In the genomic region with DNA sequence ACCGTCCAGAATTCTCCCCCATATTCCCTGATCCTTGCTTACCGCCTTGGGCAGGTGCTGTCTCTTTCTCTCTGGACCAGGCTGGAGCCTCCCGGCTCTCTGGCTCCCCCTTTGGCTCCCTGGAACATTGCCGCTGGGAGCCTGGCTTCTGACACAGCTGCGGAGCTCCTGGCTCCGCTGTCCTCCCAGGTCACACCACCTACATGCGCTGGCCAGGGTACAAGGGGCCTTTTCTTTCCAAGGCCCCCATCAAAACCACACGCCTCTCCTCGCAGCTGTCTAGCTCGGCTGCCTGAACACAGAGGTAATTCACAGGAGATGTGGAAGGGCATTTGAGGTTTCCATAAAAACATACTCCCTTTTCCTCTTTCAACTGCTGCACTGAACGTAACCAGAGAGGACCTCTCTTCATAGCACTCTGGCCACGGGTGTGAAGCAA, we compare ENCODE assay signal across 8 cellular contexts. TPM values are rescaled to one million over a fixed set of nuclear protein-coding genes. Genes with fewer than 3 reads are reported as not detected.
DNase-seq lines count a peak whose midpoint lies in the region; ATAC-seq, FAIRE-seq and TF ChIP-seq lines count a peak whose summit lies in the region.

No MANE protein-coding gene starts in this region.

- H3K27ac Mint-ChIP-seq in activated CD4-positive, alpha-beta T cell treated with anti-CD3 and anti-CD28 coated beads for 36 hours, result no peak overlapping the region
- H3K27ac Mint-ChIP-seq in brain, result peak overlapping the region in 2 of 5 experiments; percentile 20 to 51
- no peak overlapping the region for H3K27ac Mint-ChIP-seq in stimulated activated naive CD8-positive, alpha-beta T cell treated with anti-CD3 and anti-CD28 coated beads, Interleukin-15, amount 100 ng/mL, for 72 hours

- no peak overlapping the region for H3K4me3 Mint-ChIP-seq in activated CD4-positive, alpha-beta T cell treated with anti-CD3 and anti-CD28 coated beads for 36 hours
- peak overlapping the region; percentile 41 to 66 (median 65) for H3K4me3 Mint-ChIP-seq in brain
- no peak overlapping the region for H3K4me3 Mint-ChIP-seq in stimulated activated naive CD8-positive, alpha-beta T cell treated with anti-CD3 and anti-CD28 coated beads, Interleukin-15, amount 100 ng/mL, for 72 hours

- H3K4me1 ChIP-seq in OCI-LY1 (ENCODE audit: insufficient read depth, low read length, severe bottlenecking) (no peaks in the 10 kb centered on the region), keratinocyte (ENCODE audit: control insufficient read depth, extremely low read depth, insufficient read depth, low read length) (no peaks in the 10 kb centered on the region)

- H3F3A ChIP-seq in OCI-LY1 (ENCODE audit: insufficient read depth, low read length), result no peaks in the 10 kb centered on the region

- no peaks in the 10 kb centered on the region for H3K36me3 ChIP-seq in OCI-LY1 (ENCODE audit: insufficient read depth, low read length)
- H3K36me3 ChIP-seq in keratinocyte (ENCODE audit: control insufficient read depth in 2 of 2, extremely low read depth in 1 of 2, insufficient read depth in 2 of 2, low read length in 2 of 2), result no peaks in the 10 kb centered on the region

- no peaks in the 10 kb centered on the region for H3K4me1 Mint-ChIP-seq in activated CD4-positive, alpha-beta T cell treated with anti-CD3 and anti-CD28 coated beads for 36 hours
- H3K4me1 Mint-ChIP-seq in brain, result peaks cover 10% of the 10 kb centered on the region
- peaks cover 9% of the 10 kb centered on the region for H3K4me1 Mint-ChIP-seq in stimulated activated naive CD8-positive, alpha-beta T cell treated with anti-CD3 and anti-CD28 coated beads, Interleukin-15, amount 100 ng/mL, for 72 hours

- CTCF ChIA-PET in activated CD4-positive, alpha-beta T cell treated with anti-CD3 and anti-CD28 coated beads for 36 hours (lab: Charles Lee), result interaction anchor here (0.7 to 4.5 kb wide), 9 partner anchors 11 to 328 kb away, joined by 3 to 33 read pairs (median 4); no protein-coding TSS in a partner anchor

- no peaks in the 10 kb centered on the region for H3K9me1 ChIP-seq in keratinocyte (ENCODE audit: control insufficient read depth, extremely low read depth, insufficient read depth, low read length)

- intact Hi-C loops in activated CD4-positive, alpha-beta T cell treated with anti-CD3 and anti-CD28 coated beads for 36 hours (cut with DNase I, micrococcal nuclease), result no loop called here

- H3K79me2 ChIP-seq in OCI-LY1 (ENCODE audit: insufficient read depth, low read length) (no peaks in the 10 kb centered on the region), keratinocyte (ENCODE audit: control insufficient read depth, insufficient read depth, low read length) (no peaks in the 10 kb centered on the region)

- H3K27ac ChIP-seq in OCI-LY1 (ENCODE audit: low read depth, low read length, poor library complexity, severe bottlenecking) (no peak overlapping the region), keratinocyte (ENCODE audit: control insufficient read depth, insufficient read depth, low read length) (no peak overlapping the region)

- H3K9me3 ChIP-seq in OCI-LY1 (ENCODE audit: low read length), result no peaks in the 10 kb centered on the region
- H3K9me3 ChIP-seq in keratinocyte (ENCODE audit: control insufficient read depth, low read depth, low read length), result no peaks in the 10 kb centered on the region

- dilution Hi-C loops in keratinocyte (cut with MboI; ENCODE audit: extremely low pct_ligation_motif_present, low sequenced_read_pairs), result no loop called here

- ATAC-seq in activated CD4-positive, alpha-beta T cell treated with anti-CD3 and anti-CD28 coated beads for 36 hours, result peak; percentile 87
- peak; percentile 74 for ATAC-seq in stimulated activated naive CD8-positive, alpha-beta T cell treated with anti-CD3 and anti-CD28 coated beads, Interleukin-15, amount 100 ng/mL, for 72 hours

- no peaks in the 10 kb centered on the region for H3K36me3 Mint-ChIP-seq in activated CD4-positive, alpha-beta T cell treated with anti-CD3 and anti-CD28 coated beads for 36 hours (ENCODE audit: low read depth)
- no peaks in the 10 kb centered on the region for H3K36me3 Mint-ChIP-seq in brain

- no peaks in the 10 kb centered on the region for H3K27me3 ChIP-seq in OCI-LY1 (ENCODE audit: insufficient read depth, low read length)
- H3K27me3 ChIP-seq in keratinocyte (ENCODE audit: control insufficient read depth, extremely low read depth, insufficient read depth, low read length), result peaks cover 10% of the 10 kb centered on the region

- H3K4me2 ChIP-seq in OCI-LY1 (ENCODE audit: low read length) (no peak overlapping the region), keratinocyte (ENCODE audit: control insufficient read depth, extremely low read depth, insufficient read depth, low read depth, low read length) (no peak overlapping the region)

- no peak overlapping the region for H3K4me3 ChIP-seq in OCI-LY1 (ENCODE audit: low read depth, low read length, poor library complexity, severe bottlenecking)
- H3K4me3 ChIP-seq in keratinocyte (ENCODE audit: control insufficient read depth in 2 of 3, extremely low read depth in 1 of 3, insufficient read depth in 2 of 3, low read depth in 1 of 3, low read length in 3 of 3), result no peak overlapping the region

- H3K9me2 ChIP-seq in OCI-LY1 (ENCODE audit: low read depth, low read length), result no peaks in the 10 kb centered on the region

- FAIRE-seq in keratinocyte (lab: Jason Lieb, UNC), result no peak

- H3K27me3 Mint-ChIP-seq in activated CD4-positive, alpha-beta T cell treated with anti-CD3 and anti-CD28 coated beads for 36 hours, result peaks cover 15% of the 10 kb centered on the region
- H3K27me3 Mint-ChIP-seq in brain, result peaks cover 6% of the 10 kb centered on the region
- H3K27me3 Mint-ChIP-seq in stimulated activated naive CD8-positive, alpha-beta T cell treated with anti-CD3 and anti-CD28 coated beads, Interleukin-15, amount 100 ng/mL, for 72 hours, result peaks cover 39% of the 10 kb centered on the region

- H4K20me1 ChIP-seq in OCI-LY1 (ENCODE audit: insufficient read depth, low read length) (no peaks in the 10 kb centered on the region), keratinocyte (ENCODE audit: control insufficient read depth, extremely low read depth, insufficient read depth, low read length) (no peaks in the 10 kb centered on the region)

- DNase-seq in activated CD4-positive, alpha-beta T cell treated with anti-CD3 and anti-CD28 coated beads for 36 hours, result peak; percentile 64
- DNase-seq in activated CD4-positive, alpha-beta T cell treated with anti-CD3 and anti-CD28 coated beads, Interleukin-2, amount 50 U/mL, for 4 hours, result no peak
- DNase-seq in HuH-7.5 (ENCODE audit: low spot score) (peak; percentile 73), keratinocyte (ENCODE audit: low read depth, low spot score) (no peak), T-helper 1 cell (no peak)
- DNase-seq in stimulated activated naive CD8-positive, alpha-beta T cell treated with anti-CD3 and anti-CD28 coated beads, Interleukin-15, amount 100 ng/mL, for 72 hours, result peak; percentile 33 to 39

- TF ChIP-seq CTCF in OCI-LY1 (IDR thresholded peaks at IDR 0.05; ENCODE audit: low read length) (peak; percentile 39; the same call in 1 of the 2 replicates), brain (conservative IDR thresholded peaks at IDR 0.05) (peak; percentile 51 to 73), keratinocyte (optimal IDR thresholded peaks at IDR 0.05 in 1 of 3, IDR thresholded peaks at IDR 0.05 in 1 of 3, conservative IDR thresholded peaks at IDR 0.05 in 1 of 3; ENCODE audit: extremely low read depth in 1 of 3, insufficient read depth in 2 of 3, low read length in 3 of 3) (peak; percentile 70 to 93 (median 84))

- H3K9ac ChIP-seq in OCI-LY1 (ENCODE audit: low read length) (no peak overlapping the region), keratinocyte (ENCODE audit: control insufficient read depth, extremely low read depth, insufficient read depth, low read length) (no peak overlapping the region)

- no peaks in the 10 kb centered on the region for H3K9me3 Mint-ChIP-seq in activated CD4-positive, alpha-beta T cell treated with anti-CD3 and anti-CD28 coated beads for 36 hours (ENCODE audit: low read depth)
- H3K9me3 Mint-ChIP-seq in brain, result peaks cover 0 to 5% (median 3%) of the 10 kb centered on the region in 5 experiments
- H3K9me3 Mint-ChIP-seq in stimulated activated naive CD8-positive, alpha-beta T cell treated with anti-CD3 and anti-CD28 coated beads, Interleukin-15, amount 100 ng/mL, for 72 hours, result no peaks in the 10 kb centered on the region

- no peak overlapping the region for H2AFZ ChIP-seq in OCI-LY1 (ENCODE audit: low read length)
- no peak overlapping the region for H2AFZ ChIP-seq in keratinocyte (ENCODE audit: control insufficient read depth, low read length)

- POLR2A ChIA-PET in activated CD4-positive, alpha-beta T cell treated with anti-CD3 and anti-CD28 coated beads for 36 hours (lab: Charles Lee), result no interaction called here

RNA-seq across cellular contexts. Expression of a gene that starts 7.5 kb away (rescaled TPM):
- total RNA-seq in activated CD4-positive, alpha-beta T cell treated with anti-CD3 and anti-CD28 coated beads for 36 hours, result not detected
- polyA plus RNA-seq in brain (ENCODE audit: insufficient read depth, low read depth, low replicate concordance) (not detected), keratinocyte (not detected in 3 replicates)
- not detected for polyA plus RNA-seq in keratinocyte (2011; ENCODE audit: low read depth)
- polyA plus RNA-seq in keratinocyte (2011; cell fraction: cytosol; rRNA removed), result not detected in 2 replicates
- polyA plus RNA-seq in keratinocyte (2011; cell fraction: nucleus; rRNA removed), result not detected in 2 replicates
- not detected in 2 replicates for polyA plus RNA-seq in keratinocyte (2012; ENCODE audit: low replicate concordance)
- polyA minus RNA-seq in keratinocyte, result not detected in 3 replicates
- not detected for polyA minus RNA-seq in keratinocyte (2011; cell fraction: cytosol; rRNA and poly(A)+ RNA removed)
- not detected in 2 replicates for polyA minus RNA-seq in keratinocyte (2011; cell fraction: nucleus; rRNA and poly(A)+ RNA removed)

Comparison
In these comparisons a context has a peak if more than half of its experiments do, and no peak if none do; other contexts are left out.
1. DNase-seq: peak in activated CD4-positive, alpha-beta T cell treated with anti-CD3 and anti-CD28 coated beads for 36 hours (single experiment), HuH-7.5 (single experiment) and stimulated activated naive CD8-positive, alpha-beta T cell treated with anti-CD3 and anti-CD28 coated beads, Interleukin-15, amount 100 ng/mL, for 72 hours (2 of 2); none in activated CD4-positive, alpha-beta T cell treated with anti-CD3 and anti-CD28 coated beads, Interleukin-2, amount 50 U/mL, for 4 hours (0 of 2), keratinocyte (single experiment) and T-helper 1 cell (0 of 5).
2. H3K4me3 Mint-ChIP-seq: peak in brain (5 of 5); none in activated CD4-positive, alpha-beta T cell treated with anti-CD3 and anti-CD28 coated beads for 36 hours (single experiment) and stimulated activated naive CD8-positive, alpha-beta T cell treated with anti-CD3 and anti-CD28 coated beads, Interleukin-15, amount 100 ng/mL, for 72 hours (0 of 2).
3. Peak in every context shown above with its lines, with median percentiles within 50 percentile points of each other: CTCF ChIP-seq.